ENCODE assay signal across 27 cellular contexts in genomic region chr2:127137741-127138140, GRCh38. TPM values are rescaled to one million over a fixed set of nuclear protein-coding genes. Genes with fewer than 3 reads are reported as not detected.
DNase-seq lines count a peak whose midpoint lies in the region; ATAC-seq and TF ChIP-seq lines count a peak whose summit lies in the region.
"Had no signal": no experiment of that assay in that cellular context is flagged by ENCODE, and none has a peak within 500 bp of the region (broad histone marks: within the 10 kb centered on the region; RNA-seq: fewer than 3 reads in every experiment).

No MANE protein-coding gene starts in this region.

- no peak overlapping the region for H3K27ac Mint-ChIP-seq in stimulated activated naive CD8-positive, alpha-beta T cell treated with anti-CD3 and anti-CD28 coated beads, Interleukin-15, amount 100 ng/mL, for 72 hours
- peak overlapping the region; percentile 41 for H3K27ac Mint-ChIP-seq in dendritic cell treated with granulocyte-macrophage colony-stimulating factor and Interleukin-4, amounts not matched to agents 40 ng/mL and 50 ng/mL, for 4 days
- no peak overlapping the region for H3K27ac Mint-ChIP-seq in HFFc6
- H3K27ac Mint-ChIP-seq: CD8-positive, alpha-beta T cell had no signal

- H3K27me3 ChIP-seq in neuronal stem cell (ENCODE audit: control insufficient read depth in 3 of 3, insufficient read depth in 3 of 3, low read depth in 1 of 3, low read length in 3 of 3): peaks cover 0 to 18% (median 1%) of the 10 kb centered on the region in 3 experiments

- H3K4me1 Mint-ChIP-seq in stimulated activated naive CD8-positive, alpha-beta T cell treated with anti-CD3 and anti-CD28 coated beads, Interleukin-15, amount 100 ng/mL, for 72 hours: no peaks in the 10 kb centered on the region
- peaks cover 61% of the 10 kb centered on the region for H3K4me1 Mint-ChIP-seq in dendritic cell treated with granulocyte-macrophage colony-stimulating factor and Interleukin-4, amounts not matched to agents 40 ng/mL and 50 ng/mL, for 4 days (ENCODE audit: low read depth)
- H3K4me1 Mint-ChIP-seq in HFFc6 (ENCODE audit: low read depth): peaks cover 3% of the 10 kb centered on the region

- no peak for DNase-seq in stimulated activated naive CD8-positive, alpha-beta T cell treated with anti-CD3 and anti-CD28 coated beads, Interleukin-15, amount 100 ng/mL, for 72 hours
- DNase-seq in stimulated activated naive CD8-positive, alpha-beta T cell treated with anti-CD3 and anti-CD28 coated beads, Interleukin-15, Interleukin-2, amounts not matched to agents 100 U/mL and 50 U/mL, for 24 hours: no peak
- DNase-seq in neuronal stem cell (ENCODE audit: low spot score): no peak
- no peak for DNase-seq in HFFc6
- no peak for DNase-seq in NCI-H1930 (lab: John Stamatoyannopoulos, UW)
- DNase-seq: C1 segment of cervical spinal cord, Caco-2, DMS 273 treated with DMSO at 0.1 percent for 48 hours, DMS79, EL, GDM1, GOT3, KBM-7, NCI-H1105 treated with DMSO at 0.1 percent for 48 hours, NCI-H146, NCI-H2029, NCI-H446, NCI-H524 treated with DMSO at 0.1 percent for 48 hours, NCI-H774, SHP77 treated with DMSO at 0.1 percent for 48 hours had no signal

- H3K9me3 ChIP-seq in neuronal stem cell (replicated peaks in 1 of 2; ENCODE audit: control insufficient read depth in 2 of 2, insufficient read depth in 1 of 2, low read depth in 1 of 2, low read length in 2 of 2): peaks cover 0 to 2% of the 10 kb centered on the region in 2 donors

- H2BK12ac ChIP-seq in neuronal stem cell (ENCODE audit: low read length): peak overlapping the region; percentile 95

- peak overlapping the region; percentile 7 for H4K91ac ChIP-seq in neuronal stem cell (ENCODE audit: low read depth, low read length, poor library complexity)

- peak; percentile 23 for ATAC-seq in stimulated activated naive CD8-positive, alpha-beta T cell treated with anti-CD3 and anti-CD28 coated beads, Interleukin-15, amount 100 ng/mL, for 72 hours
- ATAC-seq in stimulated activated naive CD8-positive, alpha-beta T cell treated with anti-CD3 and anti-CD28 coated beads, Interleukin-15, Interleukin-2, amounts not matched to agents 100 U/mL and 50 U/mL, for 24 hours: no peak
- ATAC-seq in GM21367 (IDR thresholded peaks at IDR 0.05; ENCODE audit: unreplicated experiment): no peak
- ATAC-seq in GM19455 (IDR thresholded peaks at IDR 0.05; ENCODE audit: unreplicated experiment): no peak
- ATAC-seq: CD8-positive, alpha-beta T cell; GM12878; HCT116 had no signal

- H2BK15ac ChIP-seq in neuronal stem cell (ENCODE audit: low read length): no peak overlapping the region

- no peak overlapping the region for H2BK120ac ChIP-seq in neuronal stem cell (ENCODE audit: low read depth, low read length)

- H3K9ac ChIP-seq in neuronal stem cell (ENCODE audit: low read depth, low read length, poor library complexity): peak overlapping the region; percentile 37

- H3K4me3 ChIP-seq in neuronal stem cell (ENCODE audit: low read length in 2 of 2): peak overlapping the region in 1 of 2 donors; percentile 52
- H3K4me3 ChIP-seq: GM12878 had no signal

- H3K14ac ChIP-seq in neuronal stem cell (ENCODE audit: low read length): no peak overlapping the region

- no peak overlapping the region for H3K4ac ChIP-seq in neuronal stem cell (ENCODE audit: low read length)

- peak overlapping the region; percentile 15 for H3K18ac ChIP-seq in neuronal stem cell (ENCODE audit: low read length)

- H3K4me3 Mint-ChIP-seq in stimulated activated naive CD8-positive, alpha-beta T cell treated with anti-CD3 and anti-CD28 coated beads, Interleukin-15, amount 100 ng/mL, for 72 hours: no peak overlapping the region
- no peak overlapping the region for H3K4me3 Mint-ChIP-seq in dendritic cell treated with granulocyte-macrophage colony-stimulating factor and Interleukin-4, amounts not matched to agents 40 ng/mL and 50 ng/mL, for 4 days
- no peak overlapping the region for H3K4me3 Mint-ChIP-seq in HFFc6
- H3K4me3 Mint-ChIP-seq: CD8-positive, alpha-beta T cell had no signal

- no peak for TF ChIP-seq CTCF in HFFc6 (IDR thresholded peaks at IDR 0.05)

- peaks cover 9% of the 10 kb centered on the region for H3K27me3 Mint-ChIP-seq in stimulated activated naive CD8-positive, alpha-beta T cell treated with anti-CD3 and anti-CD28 coated beads, Interleukin-15, amount 100 ng/mL, for 72 hours
- peaks cover 32% of the 10 kb centered on the region for H3K27me3 Mint-ChIP-seq in dendritic cell treated with granulocyte-macrophage colony-stimulating factor and Interleukin-4, amounts not matched to agents 40 ng/mL and 50 ng/mL, for 4 days
- peaks cover 11% of the 10 kb centered on the region for H3K27me3 Mint-ChIP-seq in HFFc6 (ENCODE audit: insufficient read depth)

- no peak overlapping the region for H2BK5ac ChIP-seq in neuronal stem cell (ENCODE audit: low read length)

- intact Hi-C loops in dendritic cell treated with granulocyte-macrophage colony-stimulating factor and Interleukin-4, amounts not matched to agents 40 ng/mL and 50 ng/mL, for 4 days (cut with micrococcal nuclease): loop anchor here (5.0 to 10.0 kb wide), 2 partner anchors 40 to 53 kb away; no protein-coding TSS in a partner anchor

- no peak overlapping the region for H3K27ac ChIP-seq in neuronal stem cell (replicated peaks; ENCODE audit: low read length)
- H3K27ac ChIP-seq: RWPE1 had no signal

- H3K4me2 ChIP-seq in neuronal stem cell (ENCODE audit: insufficient read depth, low read length, poor library complexity, severe bottlenecking): no peak overlapping the region

- H3K36me3 Mint-ChIP-seq in dendritic cell treated with granulocyte-macrophage colony-stimulating factor and Interleukin-4, amounts not matched to agents 40 ng/mL and 50 ng/mL, for 4 days (ENCODE audit: low read depth): no peaks in the 10 kb centered on the region
- peaks cover 8% of the 10 kb centered on the region; the same call in 1 of the 2 replicates for H3K36me3 Mint-ChIP-seq in HFFc6 (ENCODE audit: low read depth)
- H3K36me3 Mint-ChIP-seq: CD8-positive, alpha-beta T cell had no signal

- H3K36me3 ChIP-seq in neuronal stem cell (replicated peaks in 1 of 2; ENCODE audit: control insufficient read depth in 2 of 2, insufficient read depth in 2 of 2, low read length in 2 of 2): no peaks in the 10 kb centered on the region

- H3K4me1 ChIP-seq in neuronal stem cell (ENCODE audit: control insufficient read depth in 2 of 2, insufficient read depth in 1 of 2, low read depth in 1 of 2, low read length in 2 of 2): no peaks in the 10 kb centered on the region

- peak overlapping the region; percentile 33 for H2AK5ac ChIP-seq in neuronal stem cell (ENCODE audit: low read depth, low read length)

- no peaks in the 10 kb centered on the region for H3K79me1 ChIP-seq in neuronal stem cell (ENCODE audit: low read depth, low read length)

- no CpG with 5 or more reads among the region's 15 CpGs for WGBS in neuronal stem cell (ENCODE audit: extremely low coverage in 2 of 2, insufficient read length in 2 of 2, insufficient replicate concordance in 1 of 2), 2 donors

- H3K9me3 Mint-ChIP-seq in stimulated activated naive CD8-positive, alpha-beta T cell treated with anti-CD3 and anti-CD28 coated beads, Interleukin-15, amount 100 ng/mL, for 72 hours: no peaks in the 10 kb centered on the region
- H3K9me3 Mint-ChIP-seq in dendritic cell treated with granulocyte-macrophage colony-stimulating factor and Interleukin-4, amounts not matched to agents 40 ng/mL and 50 ng/mL, for 4 days: no peaks in the 10 kb centered on the region
- H3K9me3 Mint-ChIP-seq in HFFc6: peaks cover 7% of the 10 kb centered on the region
- H3K9me3 Mint-ChIP-seq: CD8-positive, alpha-beta T cell had no signal

- H4K8ac ChIP-seq in neuronal stem cell (ENCODE audit: low read depth, low read length): no peak overlapping the region

- no peak overlapping the region for H3K23ac ChIP-seq in neuronal stem cell (ENCODE audit: low read depth, low read length, poor library complexity)

- no peak overlapping the region for H2AFZ ChIP-seq in neuronal stem cell (ENCODE audit: low read length)

RNA-seq across cellular contexts. Expression of gene BIN1, which starts 30.8 kb away (rescaled TPM):
- polyA plus RNA-seq in neuronal stem cell (2013, experiment 1 of 2): 58.5 TPM
- polyA plus RNA-seq in neuronal stem cell (2013, experiment 2 of 2): 59.1 TPM
- total RNA-seq in HFFc6 (2021; fragmentation: NEBNext Ultra II Directional; extraction: Animal tissue kit (Norgen Biotek cat#: 25700)): 10 to 100 TPM; 22.6 to 26.1 (median 23.5) TPM
